11 cellular contexts compared by ENCODE assay signal in the genomic region with DNA sequence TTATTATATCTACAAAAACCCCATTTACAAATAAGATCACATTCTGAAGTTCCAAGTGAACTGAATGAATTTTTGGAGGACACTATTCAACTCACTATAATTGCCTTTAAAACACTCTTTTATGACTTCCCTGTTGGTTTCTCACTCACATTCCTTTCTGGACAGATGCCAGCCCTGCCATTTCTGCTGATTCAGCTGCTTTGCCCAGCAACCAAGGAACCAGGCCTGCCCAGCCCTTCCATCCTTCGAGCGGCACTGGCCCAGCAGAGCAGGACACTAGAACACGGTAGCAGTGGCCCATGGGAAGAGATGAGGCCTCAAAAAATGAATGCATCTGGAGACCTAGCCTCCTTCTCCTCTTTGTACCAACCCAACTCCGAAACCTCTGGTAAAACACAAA. TPM values are rescaled to one million over a fixed set of nuclear protein-coding genes. Genes with fewer than 3 reads are reported as not detected.
DNase-seq lines count a peak whose midpoint lies in the region; ATAC-seq, FAIRE-seq and TF ChIP-seq lines count a peak whose summit lies in the region.
"Not testable (repeated sequence)": the region's sequence is repeated elsewhere in the genome, so short reads cannot be mapped to it uniquely, and the experiment has no call there.
"Had no signal": no experiment of that assay in that cellular context is flagged by ENCODE, and none has a peak within 500 bp of the region (broad histone marks: within the 10 kb centered on the region; RNA-seq: fewer than 3 reads in every experiment).

No MANE protein-coding gene starts in this region.

- DNase-seq in A549 (ENCODE audit: low read depth in 1 of 2, low spot score in 1 of 2); K562 (ENCODE audit: extremely low read depth in 1 of 4, low spot score in 3 of 4); immature natural killer cell; natural killer cell: not testable (repeated sequence)
- peak; percentile 26 for DNase-seq in KBM-7
- DNase-seq in Right ventricle myocardium inferior (ENCODE audit: missing footprints): peak; percentile 55
- peak; percentile 38 for DNase-seq in kidney
- DNase-seq in left kidney (ENCODE audit: low read depth, low spot score): peak; percentile 0

- intact Hi-C loops in K562 (cut with micrococcal nuclease); Right ventricle myocardium inferior (cut with DNase I); kidney (cut with DNase I); natural killer cell (cut with micrococcal nuclease): not testable (repeated sequence)

- not testable (repeated sequence) for H3K9me3 Mint-ChIP-seq in immature natural killer cell, natural killer cell

- not testable (repeated sequence) for H3K4me1 Mint-ChIP-seq in immature natural killer cell, natural killer cell

- TF ChIP-seq CTCF in A549 (IDR thresholded peaks at IDR 0.05); K562 (IDR thresholded peaks at IDR 0.05 in 2 of 3, conservative IDR thresholded peaks at IDR 0.05 in 1 of 3; ENCODE audit: insufficient read depth in 2 of 3, low read depth in 1 of 3, low read length in 3 of 3); kidney (IDR thresholded peaks at IDR 0.05; ENCODE audit: borderline replicate concordance, extremely low read depth, insufficient read depth); natural killer cell (IDR thresholded peaks at IDR 0.05): not testable (repeated sequence)

- not testable (repeated sequence) for H3K4me1 ChIP-seq in A549; K562 (replicated peaks in 1 of 2; ENCODE audit: control insufficient read depth in 2 of 2, insufficient read depth in 2 of 2, low read length in 2 of 2); kidney (ENCODE audit: control insufficient read depth in 1 of 2, insufficient read depth in 1 of 2, low read depth in 1 of 2, low read length in 2 of 2)

- H3K4me3 Mint-ChIP-seq in immature natural killer cell (peak overlapping the region in 3 of 5 donors; percentile 13 to 49 (median 16)), natural killer cell (peak overlapping the region; percentile 6)

- peak overlapping the region in 2 of 6 donors; percentile 14 to 22 for H3K27ac Mint-ChIP-seq in immature natural killer cell
- H3K27ac Mint-ChIP-seq in natural killer cell: not testable (repeated sequence)

- not testable (repeated sequence) for H2AFZ ChIP-seq in K562 (ENCODE audit: low read depth, low read length)

- CTCF ChIA-PET in A549 (lab: Yijun Ruan, JAX); K562 (lab: Yijun Ruan, JAX; ENCODE audit: low intra/inter-chr PET ratio): not testable (repeated sequence)

- not testable (repeated sequence) for H3K4me2 ChIP-seq in A549; K562 (ENCODE audit: insufficient read depth, low read length)

- not testable (repeated sequence) for H3K27me3 ChIP-seq in K562 (ENCODE audit: control insufficient read depth in 2 of 2, insufficient read depth in 2 of 2, low read length in 2 of 2)

- H3K9me1 ChIP-seq in K562 (ENCODE audit: control insufficient read depth, insufficient read depth, low read length): not testable (repeated sequence)

- TF ChIP-seq RAD21 in A549 (conservative IDR thresholded peaks at IDR 0.05 in 1 of 2, IDR thresholded peaks at IDR 0.05 in 1 of 2); K562 (CRISPR knock-in tag; conservative IDR thresholded peaks at IDR 0.05 in 1 of 2, IDR thresholded peaks at IDR 0.05 in 1 of 2): not testable (repeated sequence)

- H3K36me3 Mint-ChIP-seq in immature natural killer cell, natural killer cell: not testable (repeated sequence)

- not testable (repeated sequence) for H3K79me2 ChIP-seq in K562 (ENCODE audit: control insufficient read depth, insufficient read depth, low read length)

- H4K20me1 ChIP-seq in K562 (replicated peaks; ENCODE audit: control insufficient read depth, insufficient read depth, low read length): not testable (repeated sequence)

- not testable (repeated sequence) for BruUV-seq in K562 (replicated peaks; lab: Mats Ljungman, UMichigan)

- in situ Hi-C loops in KBM-7 (cut with MboI; ENCODE audit: low pct_unique_long_range_greater_than_20kb, low sequenced_read_pairs); K562 (cut with MboI): not testable (repeated sequence)

- POLR2A ChIA-PET in A549 (lab: Yijun Ruan, JAX); K562 (lab: Yijun Ruan, JAX): not testable (repeated sequence)

- H3K9ac ChIP-seq in K562 (ENCODE audit: insufficient read depth in 1 of 2, low read depth in 2 of 2, low read length in 2 of 2); kidney (ENCODE audit: low read length in 2 of 2): not testable (repeated sequence)

- ATAC-seq in A549, K562, Right ventricle myocardium inferior, natural killer cell: not testable (repeated sequence)

- not testable (repeated sequence) for H3K36me3 ChIP-seq in K562 (ENCODE audit: control insufficient read depth, insufficient read depth, low read length); kidney (ENCODE audit: control insufficient read depth in 1 of 2, insufficient read depth in 2 of 2, low read length in 2 of 2)

- WGBS in A549 (ENCODE audit: missing lambda C conversion rate): 66% methylated on average over 3 of the region's 4 CpGs
- no CpG with 5 or more reads among the region's 4 CpGs for WGBS in K562 (ENCODE audit: insufficient coverage, low coverage, missing lambda C conversion rate)

- not testable (repeated sequence) for TF ChIP-seq POLR2A in A549 (IDR thresholded peaks at IDR 0.05; ENCODE audit: low read length); K562 (conservative IDR thresholded peaks at IDR 0.05)

- H3K27me3 Mint-ChIP-seq in immature natural killer cell (ENCODE audit: low read depth in 3 of 3); natural killer cell (ENCODE audit: low read depth in 2 of 2): not testable (repeated sequence)

- not testable (repeated sequence) for H3K27ac ChIP-seq in A549; K562 (ENCODE audit: extremely low read depth, low read depth, low read length); kidney (ENCODE audit: low read depth in 2 of 2, low read length in 2 of 2)

- H3K4me3 ChIP-seq in A549; K562; kidney (ENCODE audit: low read length in 2 of 2): not testable (repeated sequence)

- not testable (repeated sequence) for TF ChIP-seq EP300 in A549 (IDR thresholded peaks at IDR 0.05); K562 (IDR thresholded peaks at IDR 0.05; ENCODE audit: low read length)

- FAIRE-seq in A549 (lab: Jason Lieb, UNC); K562 (lab: Jason Lieb, UNC); kidney (lab: Jason Lieb, UNC): not testable (repeated sequence)

- not testable (repeated sequence) for H3K9me3 ChIP-seq in A549; K562 (replicated peaks; ENCODE audit: control insufficient read depth, insufficient read depth, low read depth, low read length); kidney (ENCODE audit: control insufficient read depth in 1 of 2, low read length in 2 of 2)

RNA-seq across cellular contexts. Expression of a gene that starts 50.5 kb away (rescaled TPM):
- polyA plus RNA-seq in A549 (2011; rRNA removed) (10.9 and 15.2 TPM in 2 replicates), A549 (2017; fragmentation: RNase III; extraction: RNeasy Plus Mini Kit Qiagen cat#74134 plus additional on column Dnase treatment) (11.1 to 13.5 TPM (median 12.9 TPM) in 3 replicates), K562 (2011; rRNA removed) (26.3 and 33.7 TPM in 2 replicates), K562 (2014; fragmentation: Illumina TruSeq; extraction: Trizol) (29.3 and 36.5 TPM in 2 replicates), K562 (2014; fragmentation: Nextera tagmentation; extraction: Ambion mirVana) (1 to 10 TPM; 5.5 to 7.3 TPM), K562 (2014; rRNA removed) (21.4 and 24.1 TPM in 2 replicates), immature natural killer cell (under 1 TPM in 1 of 3 donors, not detected in 2; 0.16 TPM), kidney (ENCODE audit: insufficient read depth, low read depth, low replicate concordance) (0.24 TPM)
- 5.6 and 5.8 TPM in 2 replicates for polyA plus RNA-seq in A549 (2012; cell fraction: cytosol; rRNA removed)
- polyA plus RNA-seq in A549 (2012; cell fraction: nucleus; rRNA removed): 2.2 and 2.3 TPM in 2 replicates
- 1.9 and 2.1 TPM in 2 replicates for polyA minus RNA-seq in A549 (2011; rRNA and poly(A)+ RNA removed)
- total RNA-seq in K562 (2011; cell fraction: chromatin; rRNA removed; ENCODE audit: low replicate concordance): 5.0 and 10.1 TPM in 2 replicates
- 6.2 and 7.7 TPM in 2 replicates for total RNA-seq in K562 (2011; cell fraction: nucleolus; rRNA removed)
- 8.4 and 14.0 TPM in 2 replicates for total RNA-seq in K562 (2011; cell fraction: nucleoplasm; rRNA removed)
- total RNA-seq in K562 (2014; rRNA removed) (15.1 and 16.8 TPM in 2 replicates), K562 (2014; rRNA removed; fragmentation: Illumina TruSeq; extraction: Trizol) (20.1 and 20.8 TPM in 2 replicates), K562 (2015; rRNA removed; fragmentation: Illumina TruSeq; extraction: Trizol) (16.1 and 21.3 TPM in 2 replicates), K562 (2021) (14.9 and 15.8 TPM in 2 replicates), Right ventricle myocardium inferior (not detected), kidney (not detected), natural killer cell (under 1 TPM in 1 of 3 donors, not detected in 2; 0.39 TPM)
- 6.0 and 13.7 TPM in 2 replicates for polyA plus RNA-seq in K562 (2011; cell fraction: cytosol; rRNA removed)
- 7.6 and 11.5 TPM in 2 replicates for polyA plus RNA-seq in K562 (2011; cell fraction: nucleus; rRNA removed)
- polyA plus RNA-seq in K562 (2012): 15.6 and 17.9 TPM in 2 replicates
- 16.9 and 18.7 TPM in 2 replicates for polyA minus RNA-seq in K562 (2011; rRNA and poly(A)+ RNA removed)
- polyA minus RNA-seq in K562 (2011; cell fraction: cytosol; rRNA and poly(A)+ RNA removed): 5.9 and 8.4 TPM in 2 replicates
- 3.8 and 7.3 TPM in 2 replicates for polyA minus RNA-seq in K562 (2011; cell fraction: nucleus; rRNA and poly(A)+ RNA removed)
- total RNA-seq: CD4-positive, alpha-beta memory T cell; CD4-positive, CD25-positive, alpha-beta regulatory T cell had no signal
- polyA plus RNA-seq: CD4-positive, alpha-beta memory T cell; CD8-positive, alpha-beta memory T cell had no signal

RNA-seq across cellular contexts. Expression of a gene that starts 51.2 kb away (rescaled TPM):
- polyA plus RNA-seq in A549 (2011; rRNA removed) (27.3 and 29.3 TPM in 2 replicates), A549 (2017; fragmentation: RNase III; extraction: RNeasy Plus Mini Kit Qiagen cat#74134 plus additional on column Dnase treatment) (11.8 to 14.2 TPM (median 13.9 TPM) in 3 replicates), K562 (2011; rRNA removed) (4.0 and 6.8 TPM in 2 replicates), K562 (2014; fragmentation: Illumina TruSeq; extraction: Trizol) (3.2 and 4.6 TPM in 2 replicates), K562 (2014; fragmentation: Nextera tagmentation; extraction: Ambion mirVana) (1 to 10 TPM; 4.3 to 5.4 TPM), K562 (2014; rRNA removed) (2.5 and 2.8 TPM in 2 replicates), immature natural killer cell (1 to 10 TPM in 1 of 3 donors, under 1 TPM in 2; 0.29 to 1.2 (median 0.69) TPM), kidney (ENCODE audit: insufficient read depth, low read depth, low replicate concordance) (9.3 TPM)
- 7.2 and 8.7 TPM in 2 replicates for polyA plus RNA-seq in A549 (2012; cell fraction: cytosol; rRNA removed)
- 8.7 and 16.9 TPM in 2 replicates for polyA plus RNA-seq in A549 (2012; cell fraction: nucleus; rRNA removed)
- 41.0 and 41.8 TPM in 2 replicates for polyA minus RNA-seq in A549 (2011; rRNA and poly(A)+ RNA removed)
- 14.0 and 15.7 TPM in 2 replicates for total RNA-seq in K562 (2011; cell fraction: chromatin; rRNA removed; ENCODE audit: low replicate concordance)
- 10.8 and 12.5 TPM in 2 replicates for total RNA-seq in K562 (2011; cell fraction: nucleolus; rRNA removed)
- total RNA-seq in K562 (2011; cell fraction: nucleoplasm; rRNA removed): 8.0 and 12.3 TPM in 2 replicates
- total RNA-seq in K562 (2014; rRNA removed) (4.0 and 5.2 TPM in 2 replicates), K562 (2014; rRNA removed; fragmentation: Illumina TruSeq; extraction: Trizol) (3.6 and 4.6 TPM in 2 replicates), K562 (2015; rRNA removed; fragmentation: Illumina TruSeq; extraction: Trizol) (3.2 and 3.9 TPM in 2 replicates), K562 (2021) (16.3 and 17.6 TPM in 2 replicates), Right ventricle myocardium inferior (11.3 TPM), kidney (38.4 TPM), natural killer cell (10 to 100 TPM; 11.9 to 21.3 (median 18.2) TPM)
- polyA plus RNA-seq in K562 (2011; cell fraction: cytosol; rRNA removed): 2.8 and 4.3 TPM in 2 replicates
- 4.6 and 10.0 TPM in 2 replicates for polyA plus RNA-seq in K562 (2011; cell fraction: nucleus; rRNA removed)
- 4.6 and 6.1 TPM in 2 replicates for polyA plus RNA-seq in K562 (2012)
- polyA minus RNA-seq in K562 (2011; rRNA and poly(A)+ RNA removed): 9.4 and 10.9 TPM in 2 replicates
- polyA minus RNA-seq in K562 (2011; cell fraction: cytosol; rRNA and poly(A)+ RNA removed): 5.2 and 13.7 TPM in 2 replicates
- polyA minus RNA-seq in K562 (2011; cell fraction: nucleus; rRNA and poly(A)+ RNA removed): 10.2 and 14.6 TPM in 2 replicates
